In the genomic region with DNA sequence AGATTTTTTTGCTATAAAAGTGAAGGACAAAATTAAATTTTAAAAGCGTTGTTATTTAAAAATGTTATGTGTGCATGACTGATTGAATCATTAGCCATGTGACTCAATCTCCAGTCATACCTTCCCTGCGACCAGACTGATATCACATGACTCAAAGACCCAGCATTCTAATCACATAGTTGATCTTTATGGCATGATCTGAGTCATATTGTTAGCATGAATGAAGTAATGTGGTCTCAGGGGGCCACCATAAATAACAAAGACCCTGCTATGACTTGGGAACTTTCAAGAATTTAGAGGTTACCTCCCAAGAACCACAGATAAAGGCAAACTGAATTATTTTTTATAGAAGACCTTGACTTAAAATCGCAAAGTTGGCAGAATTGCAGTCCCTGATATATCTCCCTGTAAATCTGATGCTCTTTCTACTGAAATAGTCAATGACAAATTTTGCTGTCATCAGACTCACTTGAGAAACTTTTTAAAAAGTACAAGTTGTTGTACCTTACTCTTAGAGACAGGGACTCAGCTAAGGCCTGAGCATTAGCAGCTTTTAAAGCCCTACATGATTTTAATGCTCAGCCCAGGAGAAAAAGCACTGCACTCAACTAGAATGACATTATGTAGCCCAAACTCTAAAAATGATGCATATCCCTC, we compare ENCODE assay signal across 15 cellular contexts.
DNase-seq lines count a peak whose midpoint lies in the region; ATAC-seq and TF ChIP-seq lines count a peak whose summit lies in the region.
"Had no signal": no experiment of that assay in that cellular context is flagged by ENCODE, and none has a peak within 500 bp of the region (broad histone marks: within the 10 kb centered on the region; RNA-seq: fewer than 3 reads in every experiment).

No MANE protein-coding gene starts in this region.

- no peaks in the 10 kb centered on the region for H3K79me2 ChIP-seq in ACC112 (ENCODE audit: control insufficient read depth, insufficient read depth, low read length, unreplicated experiment)

- H3K4me1 ChIP-seq in ACC112 (ENCODE audit: control insufficient read depth, insufficient read depth, low read length, unreplicated experiment), result peaks cover 9% of the 10 kb centered on the region
- H3K4me1 ChIP-seq: esophagus squamous epithelium, left lung, Peyer's patch had no signal

- H2AFZ ChIP-seq in ACC112 (ENCODE audit: low read length, unreplicated experiment), result no peak overlapping the region

- TF ChIP-seq CTCF in foreskin fibroblast (IDR thresholded peaks at IDR 0.05; ENCODE audit: low read depth, low read length), result no peak

- H3K27ac ChIP-seq in ACC112 (ENCODE audit: low read depth, low read length), result peak overlapping the region; percentile 73
- H3K27ac ChIP-seq: esophagus squamous epithelium, left lung, Peyer's patch had no signal

- H3K36me3 ChIP-seq in ACC112 (ENCODE audit: insufficient read depth, low read length), result no peaks in the 10 kb centered on the region
- H3K36me3 ChIP-seq: esophagus squamous epithelium, left lung, Peyer's patch had no signal

- peak; percentile 80 to 89 for DNase-seq in foreskin fibroblast
- no peak for DNase-seq in activated CD4-positive, alpha-beta T cell treated with anti-CD3 and anti-CD28 coated beads for 4 hours
- no peak for DNase-seq in SHP77 treated with DMSO at 0.1 percent for 48 hours (lab: John Stamatoyannopoulos, UW)
- no peak for DNase-seq in NOMO-1 treated with DMSO at 0.1 percent for 48 hours (lab: John Stamatoyannopoulos, UW; ENCODE audit: unreplicated experiment)
- DNase-seq: activated T-cell treated with anti-CD3 and anti-CD28 coated beads, Interleukin-2, amount 50 U/mL, for 1 hour; esophagus squamous epithelium; left lung; NCI-H226; occipital lobe; Peyer's patch; stimulated activated CD4-positive, alpha-beta T cell treated with anti-CD3 and anti-CD28 coated beads, Interleukin-4, amount 100 ng/mL, for 24 hours had no signal

- no peaks in the 10 kb centered on the region for H3K27me3 ChIP-seq in ACC112 (ENCODE audit: insufficient read depth, low read length)
- H3K27me3 ChIP-seq: esophagus squamous epithelium, left lung, Peyer's patch had no signal

- H3K4me3 ChIP-seq in ACC112 (ENCODE audit: low read depth, low read length), result no peak overlapping the region
- no peak overlapping the region for H3K4me3 ChIP-seq in foreskin fibroblast (ENCODE audit: low read depth in 1 of 2, low read length in 2 of 2)
- H3K4me3 ChIP-seq: esophagus squamous epithelium, left lung, Peyer's patch had no signal

- ATAC-seq in HG02759 (IDR thresholded peaks at IDR 0.05; ENCODE audit: unreplicated experiment), result peak; percentile 54
- ATAC-seq in SK-N-SH treated with all-trans-retinoic acid at 6 μM for 48 hours, result peak; percentile 76
- ATAC-seq in HG03521 (IDR thresholded peaks at IDR 0.05; ENCODE audit: unreplicated experiment), result no peak
- ATAC-seq: left lung had no signal

TF ChIP-seq in SK-N-SH treated with all-trans-retinoic acid at 6 μM for 48 hours, 23 proteins besides CTCF, POLR2A, EP300 and RAD21 (continues in another document):
- TF ChIP-seq GLIS3 (CRISPR knock-in tag; IDR thresholded peaks at IDR 0.05) (no peak), RARB (CRISPR knock-in tag; IDR thresholded peaks at IDR 0.05) (no peak), ZFP30 (CRISPR knock-in tag; IDR thresholded peaks at IDR 0.05) (no peak), ISL1 (CRISPR knock-in tag; IDR thresholded peaks at IDR 0.05) (peak; percentile 78), SNAI2 (CRISPR knock-in tag; IDR thresholded peaks at IDR 0.05) (0 out of 2 replicates have a peak, but pooled peaks have one; percentile 33), CSDC2 (CRISPR knock-in tag; IDR thresholded peaks at IDR 0.05) (no peak), BACH2 (CRISPR knock-in tag; IDR thresholded peaks at IDR 0.05; ENCODE audit: borderline replicate concordance) (no peak), ESRRG (CRISPR knock-in tag; IDR thresholded peaks at IDR 0.05) (no peak), ZC3H10 (CRISPR knock-in tag; IDR thresholded peaks at IDR 0.05) (no peak), OSR1 (CRISPR knock-in tag; IDR thresholded peaks at IDR 0.05) (no peak), TCF4 (CRISPR knock-in tag; IDR thresholded peaks at IDR 0.05; ENCODE audit: borderline replicate concordance) (peak; percentile 23; the same call in 1 of the 2 replicates)
- TF ChIP-seq, protein P1, sequence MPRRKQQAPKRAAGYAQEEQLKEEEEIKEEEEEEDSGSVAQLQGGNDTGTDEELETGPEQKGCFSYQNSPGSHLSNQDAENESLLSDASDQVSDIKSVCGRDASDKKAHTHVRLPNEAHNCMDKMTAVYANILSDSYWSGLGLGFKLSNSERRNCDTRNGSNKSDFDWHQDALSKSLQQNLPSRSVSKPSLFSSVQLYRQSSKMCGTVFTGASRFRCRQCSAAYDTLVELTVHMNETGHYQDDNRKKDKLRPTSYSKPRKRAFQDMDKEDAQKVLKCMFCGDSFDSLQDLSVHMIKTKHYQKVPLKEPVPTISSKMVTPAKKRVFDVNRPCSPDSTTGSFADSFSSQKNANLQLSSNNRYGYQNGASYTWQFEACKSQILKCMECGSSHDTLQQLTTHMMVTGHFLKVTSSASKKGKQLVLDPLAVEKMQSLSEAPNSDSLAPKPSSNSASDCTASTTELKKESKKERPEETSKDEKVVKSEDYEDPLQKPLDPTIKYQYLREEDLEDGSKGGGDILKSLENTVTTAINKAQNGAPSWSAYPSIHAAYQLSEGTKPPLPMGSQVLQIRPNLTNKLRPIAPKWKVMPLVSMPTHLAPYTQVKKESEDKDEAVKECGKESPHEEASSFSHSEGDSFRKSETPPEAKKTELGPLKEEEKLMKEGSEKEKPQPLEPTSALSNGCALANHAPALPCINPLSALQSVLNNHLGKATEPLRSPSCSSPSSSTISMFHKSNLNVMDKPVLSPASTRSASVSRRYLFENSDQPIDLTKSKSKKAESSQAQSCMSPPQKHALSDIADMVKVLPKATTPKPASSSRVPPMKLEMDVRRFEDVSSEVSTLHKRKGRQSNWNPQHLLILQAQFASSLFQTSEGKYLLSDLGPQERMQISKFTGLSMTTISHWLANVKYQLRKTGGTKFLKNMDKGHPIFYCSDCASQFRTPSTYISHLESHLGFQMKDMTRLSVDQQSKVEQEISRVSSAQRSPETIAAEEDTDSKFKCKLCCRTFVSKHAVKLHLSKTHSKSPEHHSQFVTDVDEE (CRISPR knock-in tag; IDR thresholded peaks at IDR 0.05), result no peak
- TF ChIP-seq, protein P2, sequence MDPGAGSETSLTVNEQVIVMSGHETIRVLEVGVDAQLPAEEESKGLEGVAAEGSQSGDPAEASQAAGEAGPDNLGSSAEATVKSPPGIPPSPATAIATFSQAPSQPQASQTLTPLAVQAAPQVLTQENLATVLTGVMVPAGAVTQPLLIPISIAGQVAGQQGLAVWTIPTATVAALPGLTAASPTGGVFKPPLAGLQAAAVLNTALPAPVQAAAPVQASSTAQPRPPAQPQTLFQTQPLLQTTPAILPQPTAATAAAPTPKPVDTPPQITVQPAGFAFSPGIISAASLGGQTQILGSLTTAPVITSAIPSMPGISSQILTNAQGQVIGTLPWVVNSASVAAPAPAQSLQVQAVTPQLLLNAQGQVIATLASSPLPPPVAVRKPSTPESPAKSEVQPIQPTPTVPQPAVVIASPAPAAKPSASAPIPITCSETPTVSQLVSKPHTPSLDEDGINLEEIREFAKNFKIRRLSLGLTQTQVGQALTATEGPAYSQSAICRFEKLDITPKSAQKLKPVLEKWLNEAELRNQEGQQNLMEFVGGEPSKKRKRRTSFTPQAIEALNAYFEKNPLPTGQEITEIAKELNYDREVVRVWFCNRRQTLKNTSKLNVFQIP (CRISPR knock-in tag; IDR thresholded peaks at IDR 0.05; ENCODE audit: borderline replicate concordance, low read depth), result no peak
- TF ChIP-seq, protein P3, sequence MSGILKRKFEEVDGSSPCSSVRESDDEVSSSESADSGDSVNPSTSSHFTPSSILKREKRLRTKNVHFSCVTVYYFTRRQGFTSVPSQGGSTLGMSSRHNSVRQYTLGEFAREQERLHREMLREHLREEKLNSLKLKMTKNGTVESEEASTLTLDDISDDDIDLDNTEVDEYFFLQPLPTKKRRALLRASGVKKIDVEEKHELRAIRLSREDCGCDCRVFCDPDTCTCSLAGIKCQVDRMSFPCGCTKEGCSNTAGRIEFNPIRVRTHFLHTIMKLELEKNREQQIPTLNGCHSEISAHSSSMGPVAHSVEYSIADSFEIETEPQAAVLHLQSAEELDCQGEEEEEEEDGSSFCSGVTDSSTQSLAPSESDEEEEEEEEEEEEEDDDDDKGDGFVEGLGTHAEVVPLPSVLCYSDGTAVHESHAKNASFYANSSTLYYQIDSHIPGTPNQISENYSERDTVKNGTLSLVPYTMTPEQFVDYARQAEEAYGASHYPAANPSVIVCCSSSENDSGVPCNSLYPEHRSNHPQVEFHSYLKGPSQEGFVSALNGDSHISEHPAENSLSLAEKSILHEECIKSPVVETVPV (CRISPR knock-in tag; IDR thresholded peaks at IDR 0.05), result no peak
- TF ChIP-seq, protein P4, sequence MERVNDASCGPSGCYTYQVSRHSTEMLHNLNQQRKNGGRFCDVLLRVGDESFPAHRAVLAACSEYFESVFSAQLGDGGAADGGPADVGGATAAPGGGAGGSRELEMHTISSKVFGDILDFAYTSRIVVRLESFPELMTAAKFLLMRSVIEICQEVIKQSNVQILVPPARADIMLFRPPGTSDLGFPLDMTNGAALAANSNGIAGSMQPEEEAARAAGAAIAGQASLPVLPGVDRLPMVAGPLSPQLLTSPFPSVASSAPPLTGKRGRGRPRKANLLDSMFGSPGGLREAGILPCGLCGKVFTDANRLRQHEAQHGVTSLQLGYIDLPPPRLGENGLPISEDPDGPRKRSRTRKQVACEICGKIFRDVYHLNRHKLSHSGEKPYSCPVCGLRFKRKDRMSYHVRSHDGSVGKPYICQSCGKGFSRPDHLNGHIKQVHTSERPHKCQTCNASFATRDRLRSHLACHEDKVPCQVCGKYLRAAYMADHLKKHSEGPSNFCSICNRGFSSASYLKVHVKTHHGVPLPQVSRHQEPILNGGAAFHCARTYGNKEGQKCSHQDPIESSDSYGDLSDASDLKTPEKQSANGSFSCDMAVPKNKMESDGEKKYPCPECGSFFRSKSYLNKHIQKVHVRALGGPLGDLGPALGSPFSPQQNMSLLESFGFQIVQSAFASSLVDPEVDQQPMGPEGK (CRISPR knock-in tag; IDR thresholded peaks at IDR 0.05; ENCODE audit: borderline replicate concordance), result peak; percentile 63; the same call in 1 of the 2 replicates
- TF ChIP-seq, protein P5, sequence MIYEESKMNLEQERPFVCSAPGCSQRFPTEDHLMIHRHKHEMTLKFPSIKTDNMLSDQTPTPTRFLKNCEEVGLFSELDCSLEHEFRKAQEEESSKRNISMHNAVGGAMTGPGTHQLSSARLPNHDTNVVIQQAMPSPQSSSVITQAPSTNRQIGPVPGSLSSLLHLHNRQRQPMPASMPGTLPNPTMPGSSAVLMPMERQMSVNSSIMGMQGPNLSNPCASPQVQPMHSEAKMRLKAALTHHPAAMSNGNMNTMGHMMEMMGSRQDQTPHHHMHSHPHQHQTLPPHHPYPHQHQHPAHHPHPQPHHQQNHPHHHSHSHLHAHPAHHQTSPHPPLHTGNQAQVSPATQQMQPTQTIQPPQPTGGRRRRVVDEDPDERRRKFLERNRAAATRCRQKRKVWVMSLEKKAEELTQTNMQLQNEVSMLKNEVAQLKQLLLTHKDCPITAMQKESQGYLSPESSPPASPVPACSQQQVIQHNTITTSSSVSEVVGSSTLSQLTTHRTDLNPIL (CRISPR knock-in tag; IDR thresholded peaks at IDR 0.05; ENCODE audit: low read depth), result peak; percentile 87

Comparison
In these comparisons a context has a peak if more than half of its experiments do, and no peak if none do; other contexts are left out.
1. DNase-seq: peak in foreskin fibroblast (2 of 2); none in activated CD4-positive, alpha-beta T cell treated with anti-CD3 and anti-CD28 coated beads for 4 hours (0 of 2), SHP77 treated with DMSO at 0.1 percent for 48 hours (single experiment) and NOMO-1 treated with DMSO at 0.1 percent for 48 hours (single experiment).